Comparison of ENCODE assay signal across 10 cellular contexts in the genomic region with DNA sequence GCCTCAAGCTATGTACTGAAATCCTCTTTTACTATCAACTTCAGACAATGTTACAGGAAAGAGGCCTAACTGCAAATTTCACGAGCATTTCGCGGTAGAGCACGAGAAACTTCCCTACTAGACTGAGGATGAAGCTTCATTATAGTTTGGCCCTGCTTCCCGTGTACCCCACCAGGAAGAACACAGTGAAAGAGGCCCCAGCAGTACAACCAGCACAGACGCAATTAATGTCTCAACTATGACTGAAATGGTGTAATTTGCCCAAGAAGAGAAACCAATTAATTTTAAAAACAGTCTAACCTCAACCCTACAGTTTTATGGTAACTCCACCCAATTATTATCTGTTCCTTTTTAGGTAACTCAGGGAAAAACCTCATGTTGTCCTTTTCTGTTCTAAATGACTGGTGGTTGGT. TPM values are rescaled to one million over a fixed set of nuclear protein-coding genes. Genes with fewer than 3 reads are reported as not detected.
DNase-seq lines count a peak whose midpoint lies in the region; FAIRE-seq and TF ChIP-seq lines count a peak whose summit lies in the region.
"Had no signal": no experiment of that assay in that cellular context is flagged by ENCODE, and none has a peak within 500 bp of the region (broad histone marks: within the 10 kb centered on the region; RNA-seq: fewer than 3 reads in every experiment).

No MANE protein-coding gene starts in this region.

- no peaks in the 10 kb centered on the region for H3K27me3 Mint-ChIP-seq in activated naive CD4-positive, alpha-beta T cell treated with anti-CD3 and anti-CD28 coated beads, Interleukin-2, amount 10 ng/mL, durations not matched to agents 7 days and 5 days

- peak overlapping the region; percentile 83 for H3K27ac Mint-ChIP-seq in activated naive CD4-positive, alpha-beta T cell treated with anti-CD3 and anti-CD28 coated beads, Interleukin-2, amount 10 ng/mL, durations not matched to agents 7 days and 5 days

- H3K9me3 ChIP-seq in tibial nerve: no peaks in the 10 kb centered on the region

- no peaks in the 10 kb centered on the region for H3K9me3 Mint-ChIP-seq in activated naive CD4-positive, alpha-beta T cell treated with anti-CD3 and anti-CD28 coated beads, Interleukin-2, amount 10 ng/mL, durations not matched to agents 7 days and 5 days

- H3K4me3 ChIP-seq in fibroblast of villous mesenchyme (ENCODE audit: low read depth, low read length) (no peak overlapping the region), tibial nerve (no peak overlapping the region)

- CTCF ChIA-PET in activated naive CD4-positive, alpha-beta T cell treated with anti-CD3 and anti-CD28 coated beads, Interleukin-2, amount 10 ng/mL, durations not matched to agents 7 days and 5 days (lab: Charles Lee): interaction anchor here (0.9 to 1.4 kb wide), 4 partner anchors 17 to 118 kb away, joined by 3 to 5 read pairs (median 4); no protein-coding TSS in a partner anchor

- H3K36me3 Mint-ChIP-seq in activated naive CD4-positive, alpha-beta T cell treated with anti-CD3 and anti-CD28 coated beads, Interleukin-2, amount 10 ng/mL, durations not matched to agents 7 days and 5 days: peaks cover 40% of the 10 kb centered on the region

- peak overlapping the region in 3 of 4 donors; percentile 23 to 42 (median 35) for H3K27ac ChIP-seq in tibial nerve

- H3K4me1 Mint-ChIP-seq in activated naive CD4-positive, alpha-beta T cell treated with anti-CD3 and anti-CD28 coated beads, Interleukin-2, amount 10 ng/mL, durations not matched to agents 7 days and 5 days: peaks cover 78% of the 10 kb centered on the region

- no peaks in the 10 kb centered on the region for H3K27me3 ChIP-seq in tibial nerve

- FAIRE-seq in D721Med (lab: Jason Lieb, UNC): no peak

- TF ChIP-seq CTCF in fibroblast of villous mesenchyme (IDR thresholded peaks at IDR 0.05; ENCODE audit: insufficient read depth, low read depth, low read length): no peak
- TF ChIP-seq CTCF in tibial nerve (IDR thresholded peaks at IDR 0.05): no peak
- no peak for TF ChIP-seq CTCF in D721Med (IDR thresholded peaks at IDR 0.05; ENCODE audit: insufficient read depth, missing control alignments)

- peaks cover 0 to 72% (median 43%) of the 10 kb centered on the region in 4 donors for H3K4me1 ChIP-seq in tibial nerve

- 65 to 67% methylated on average over 6 of the region's 6 CpGs for WGBS in tibial nerve, 2 donors

- TF ChIP-seq POLR2A in tibial nerve (IDR thresholded peaks at IDR 0.05): no peak

- H3K4me3 Mint-ChIP-seq in activated naive CD4-positive, alpha-beta T cell treated with anti-CD3 and anti-CD28 coated beads, Interleukin-2, amount 10 ng/mL, durations not matched to agents 7 days and 5 days: no peak overlapping the region

- TF ChIP-seq EP300 in tibial nerve (IDR thresholded peaks at IDR 0.05): no peak

- no peak for DNase-seq in activated naive CD4-positive, alpha-beta T cell treated with anti-CD3 and anti-CD28 coated beads, Interleukin-2, amount 10 ng/mL, durations not matched to agents 7 days and 5 days
- DNase-seq in activated naive CD4-positive, alpha-beta T cell (lab: John Stamatoyannopoulos, UW): no peak
- DNase-seq in SKM-1 treated with dmso at 0.1 percent for 144 hours (lab: John Stamatoyannopoulos, UW; ENCODE audit: unreplicated experiment): peak; percentile 46
- DNase-seq in fibroblast of villous mesenchyme (ENCODE audit: low read depth): peak; percentile 54
- DNase-seq in tibial nerve (ENCODE audit: low spot score in 2 of 2): no peak
- DNase-seq in D721Med (ENCODE audit: insufficient read length, low spot score): no peak
- no peak for DNase-seq in DMS114 treated with DMSO at 0.1 percent for 48 hours (lab: John Stamatoyannopoulos, UW; ENCODE audit: unreplicated experiment)
- no peak for DNase-seq in stimulated activated naive CD4-positive, alpha-beta T cell treated with Interleukin-2 at 50 U/mL for 16 hours (lab: John Stamatoyannopoulos, UW)
- DNase-seq: foreskin melanocyte, left ventricle myocardium superior had no signal

- H3K36me3 ChIP-seq in tibial nerve: peaks cover 0 to 7% (median 6%) of the 10 kb centered on the region in 3 donors

RNA-seq across cellular contexts. Expression of a gene that starts 12.1 kb away (rescaled TPM):
- total RNA-seq in fibroblast of villous mesenchyme: 41.5 and 48.3 TPM in 2 replicates
- total RNA-seq in tibial nerve: 10 to 100 TPM; 22.0 to 29.7 (median 24.6) TPM

RNA-seq across cellular contexts. Expression of a gene that starts 37.6 kb away (rescaled TPM):
- 78.3 and 84.6 TPM in 2 replicates for total RNA-seq in fibroblast of villous mesenchyme
- total RNA-seq in tibial nerve: 100 to 1,000 TPM in 1 of 4 donors, 10 to 100 TPM in 3; 64.8 to 104 (median 88.0) TPM

RNA-seq across cellular contexts. Expression of a gene that starts 55.3 kb away (rescaled TPM):
- total RNA-seq in fibroblast of villous mesenchyme: 13.5 and 18.6 TPM in 2 replicates
- 10 to 100 TPM; 28.4 to 50.6 (median 40.0) TPM for total RNA-seq in tibial nerve

Comparison
In these comparisons a context has a peak if more than half of its experiments do, and no peak if none do; other contexts are left out.
1. DNase-seq: peak in SKM-1 treated with dmso at 0.1 percent for 144 hours (single experiment) and fibroblast of villous mesenchyme (single experiment); none in activated naive CD4-positive, alpha-beta T cell treated with anti-CD3 and anti-CD28 coated beads, Interleukin-2, amount 10 ng/mL, durations not matched to agents 7 days and 5 days (single experiment), activated naive CD4-positive, alpha-beta T cell (0 of 4), tibial nerve (0 of 2), D721Med (single experiment), DMS114 treated with DMSO at 0.1 percent for 48 hours (single experiment) and stimulated activated naive CD4-positive, alpha-beta T cell treated with Interleukin-2 at 50 U/mL for 16 hours (single experiment).